Comparison of ENCODE assay signal across 17 cellular contexts in genomic region chr14:98871796-98872195, GRCh38.
A peak's percentile ranks its signal among the peaks of the same experiment; 100 is the strongest.
DNase-seq lines count a peak whose midpoint lies in the region; ATAC-seq and TF ChIP-seq lines count a peak whose summit lies in the region.
"Had no signal": no experiment of that assay in that cellular context is flagged by ENCODE, and none has a peak within 500 bp of the region (broad histone marks: within the 10 kb centered on the region; RNA-seq: fewer than 3 reads in every experiment).

No MANE protein-coding gene starts in this region.

- no peak for TF ChIP-seq POLR2A in GM18505 (IDR thresholded peaks at IDR 0.05; ENCODE audit: borderline replicate concordance, extremely low read depth, insufficient read depth, insufficient read length)

- intact Hi-C loops in Right ventricle myocardium inferior (cut with DNase I) = no loop called here

- no peak overlapping the region for H3K4me3 ChIP-seq in HEK293 (ENCODE audit: low read depth, low read length)
- H3K4me3 ChIP-seq: GM23338 had no signal

- no peak for TF ChIP-seq CTCF in HEK293 (tag by site-specific recombination; IDR thresholded peaks at IDR 0.05)

- POLR2A ChIA-PET in HEK293 (lab: Yijun Ruan, JAX) = no interaction called here

- no peaks in the 10 kb centered on the region for H3K9me3 ChIP-seq in HEK293 (ENCODE audit: control insufficient read depth, insufficient read depth, low read depth, low read length)
- H3K9me3 ChIP-seq: SK-N-SH had no signal

- CTCF ChIA-PET in HEK293 (lab: Yijun Ruan, JAX) = no interaction called here

- ATAC-seq in Right ventricle myocardium inferior (no peak), GM18505 (IDR thresholded peaks at IDR 0.05; ENCODE audit: unreplicated experiment) (no peak), HG03342 (IDR thresholded peaks at IDR 0.05; ENCODE audit: unreplicated experiment) (no peak)
- ATAC-seq: GM23338, HCT116 had no signal

- H3K36me3 ChIP-seq in HEK293 (ENCODE audit: control insufficient read depth in 2 of 2, insufficient read depth in 1 of 2, low read length in 2 of 2) = no peaks in the 10 kb centered on the region

- no peaks in the 10 kb centered on the region for H3K4me1 ChIP-seq in HEK293 (ENCODE audit: control insufficient read depth, insufficient read depth, low read length)

- DNase-seq in astrocyte of the hippocampus (ENCODE audit: low read depth, low spot score) (peak; percentile 68), iris pigment epithelial cell (ENCODE audit: low read depth) (peak; percentile 6), DMS153 treated with DMSO at 0.1 percent for 48 hours (lab: John Stamatoyannopoulos, UW; ENCODE audit: unreplicated experiment) (no peak), Right ventricle myocardium inferior (ENCODE audit: missing footprints) (no peak)
- DNase-seq: AML-193; DMS79 treated with DMSO at 0.1 percent for 48 hours; NCI-H1105; NCI-H1694; NK-92 treated with Interleukin-12 subunit alpha and Interleukin-12 subunit beta, amount 100 ng/mL, for 24 hours; SHP77; SK-N-SH had no signal

- no peak overlapping the region for H3K27ac ChIP-seq in HEK293 (ENCODE audit: extremely low read depth, low read depth, low read length)
- H3K27ac ChIP-seq: C4-2B had no signal

TF ChIP-seq in HEK293, 187 proteins besides CTCF, POLR2A, EP300 and RAD21:
- TF ChIP-seq GLIS1 (tag by site-specific recombination; IDR thresholded peaks at IDR 0.05) (peak; percentile 29; the same call in 1 of the 2 replicates), ZNF266 (tag by site-specific recombination; IDR thresholded peaks at IDR 0.05; ENCODE audit: low read depth) (no peak), ZNF394 (tag by site-specific recombination; IDR thresholded peaks at IDR 0.05; ENCODE audit: borderline replicate concordance) (no peak)

Comparison
In these comparisons a context has a peak if more than half of its experiments do, and no peak if none do; other contexts are left out.
1. DNase-seq: peak in astrocyte of the hippocampus (single experiment) and iris pigment epithelial cell (single experiment); none in DMS153 treated with DMSO at 0.1 percent for 48 hours (single experiment) and Right ventricle myocardium inferior (single experiment).